8 cellular contexts compared by ENCODE assay signal in the genomic region with DNA sequence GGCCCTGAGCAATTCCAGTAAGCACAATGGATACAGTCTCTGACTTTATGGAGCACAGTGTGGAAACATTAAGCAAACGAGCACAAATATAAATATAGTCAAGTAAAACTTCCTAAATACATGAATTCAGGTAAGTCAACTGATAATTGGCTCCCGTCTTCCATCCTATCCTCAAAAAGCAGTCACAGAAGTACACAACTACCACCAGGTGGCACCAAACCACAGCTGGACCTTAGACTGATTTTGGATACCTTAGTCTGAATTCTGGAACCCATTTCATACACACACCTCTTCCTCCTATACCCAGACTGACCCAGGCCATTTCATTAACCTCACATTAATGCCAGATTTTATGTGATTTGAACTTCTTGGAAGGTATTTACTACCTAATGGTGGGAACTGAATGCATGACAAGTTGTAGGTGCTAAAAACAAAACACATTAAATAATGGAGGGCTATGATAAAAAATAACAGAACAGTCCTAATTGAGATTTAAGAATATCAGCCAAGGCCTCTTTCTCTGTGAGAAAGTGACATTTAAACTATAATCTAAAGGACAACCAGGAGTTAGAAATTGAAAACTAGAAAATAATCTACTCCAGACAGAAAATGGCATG.
A peak's percentile ranks its signal among the peaks of the same experiment; 100 is the strongest.
DNase-seq lines count a peak whose midpoint lies in the region; ATAC-seq and TF ChIP-seq lines count a peak whose summit lies in the region.

No MANE protein-coding gene starts in this region.

- peak; percentile 82 to 85 for TF ChIP-seq CTCF in left lung (IDR thresholded peaks at IDR 0.05)

- peak; percentile 93 for ATAC-seq in GM18858 (IDR thresholded peaks at IDR 0.05; ENCODE audit: unreplicated experiment)
- peak; percentile 94 for ATAC-seq in HG03342 (IDR thresholded peaks at IDR 0.05; ENCODE audit: unreplicated experiment)
- ATAC-seq in left lung: peak; percentile 96

- peaks cover 0 to 4% of the 10 kb centered on the region in 2 donors for H3K4me1 ChIP-seq in left lung

- no peaks in the 10 kb centered on the region for H3K27me3 ChIP-seq in left lung

- DNase-seq in AG08396 (ENCODE audit: low spot score): peak; percentile 71
- DNase-seq in NCI-H446 (lab: John Stamatoyannopoulos, UW): peak; percentile 57 to 82
- peak; percentile 64 for DNase-seq in activated CD4-positive, CD25-positive, alpha-beta regulatory T cell treated with anti-CD3 and anti-CD28 coated beads, Interleukin-2, amount 50 U/mL, for 72 hours
- peak; percentile 76 for DNase-seq in cerebellum (ENCODE audit: low spot score)
- peak in 1 of 2 donors; percentile 49 for DNase-seq in left lung
- peak; percentile 52 to 70 (median 63) for DNase-seq in stimulated activated CD4-positive, alpha-beta T cell treated with anti-CD3 and anti-CD28 coated beads, TNF-alpha, amount 100 ng/mL, for 24 hours (ENCODE audit: low read depth in 3 of 3)

- H3K4me3 ChIP-seq in left lung: no peak overlapping the region

- no peaks in the 10 kb centered on the region for H3K9me3 ChIP-seq in left lung

- intact Hi-C loops in left lung (cut with DNase I): loop anchor here in 1 of 2 donors (10.0 kb wide), 1 partner anchor 75 kb away; a partner anchor contains a TSS

- peaks cover 0 to 6% of the 10 kb centered on the region in 2 donors for H3K36me3 ChIP-seq in left lung

- H3K27ac ChIP-seq in left lung: no peak overlapping the region
